Comparison of ENCODE assay signal across 22 cellular contexts in the genomic region with DNA sequence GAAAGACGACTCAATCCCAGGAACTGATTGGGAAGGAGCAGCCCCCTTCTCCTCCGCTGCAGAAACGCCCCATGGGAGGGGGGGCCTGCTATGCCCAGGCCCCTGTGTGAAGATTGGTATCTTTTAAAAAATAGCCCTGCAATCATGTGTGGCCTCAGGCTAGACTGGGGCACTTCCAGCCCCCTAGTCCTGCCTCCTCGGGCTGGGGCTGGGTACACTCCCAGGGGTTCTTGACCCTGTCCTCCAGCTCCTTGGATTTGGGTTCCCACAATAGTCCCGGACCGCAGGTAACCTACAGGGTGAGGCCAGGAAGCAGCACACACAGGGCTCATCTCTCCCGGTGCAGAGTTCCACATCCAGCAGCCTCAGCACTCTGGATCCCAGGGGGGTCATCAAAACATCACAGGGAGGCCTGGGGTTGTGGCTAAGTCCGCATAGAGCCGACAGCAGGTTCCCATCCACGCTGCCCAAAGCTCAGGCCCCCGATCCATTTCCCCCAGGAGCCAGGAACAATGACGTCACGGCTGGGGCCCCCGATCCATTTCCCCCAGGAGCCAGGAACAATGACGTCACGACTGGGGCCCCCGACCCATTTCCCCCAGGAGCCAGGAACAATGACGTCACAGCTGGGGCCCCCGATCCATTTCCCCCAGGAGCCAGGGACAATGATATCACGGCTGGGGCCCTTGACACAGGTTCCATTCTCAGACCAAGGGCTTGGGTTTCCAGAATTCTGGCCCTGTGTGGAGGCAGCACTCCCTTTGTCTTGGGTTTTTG.
DNase-seq lines count a peak whose midpoint lies in the region; ATAC-seq and TF ChIP-seq lines count a peak whose summit lies in the region.
"Had no signal": no experiment of that assay in that cellular context is flagged by ENCODE, and none has a peak within 500 bp of the region (broad histone marks: within the 10 kb centered on the region; RNA-seq: fewer than 3 reads in every experiment).

No MANE protein-coding gene starts in this region.

- no peaks in the 10 kb centered on the region for H4K20me1 ChIP-seq in hepatocyte (ENCODE audit: insufficient read depth, poor library complexity, severe bottlenecking)
- H4K20me1 ChIP-seq: BLaER1 had no signal

- H3K27ac Mint-ChIP-seq in nephron progenitor cell (no peak overlapping the region), progenitor cell of endocrine pancreas (no peak overlapping the region), T-helper 17 cell (no peak overlapping the region)
- H3K27ac Mint-ChIP-seq: CD4-positive, alpha-beta memory T cell; IgD-negative memory B cell had no signal

- H3K27ac ChIP-seq in AG04450 (ENCODE audit: low read depth, low read length) (peak overlapping the region; percentile 11), RWPE2 (ENCODE audit: poor library complexity, severe bottlenecking) (no peak overlapping the region), hepatocyte (peak overlapping the region; percentile 81), spleen (no peak overlapping the region)
- H3K27ac ChIP-seq: BLaER1, HL-60 had no signal

- 54% methylated on average over 16 of the region's 20 CpGs for WGBS in hepatocyte (ENCODE audit: low lambda C conversion rate, missing lambda C conversion rate)
- 48 to 72% (median 63%) methylated on average over 10 to 20 of the region's 20 CpGs for WGBS in spleen, 5 donors

- H3K27me3 Mint-ChIP-seq in nephron progenitor cell (ENCODE audit: low read depth, poor library complexity) (peaks cover 20% of the 10 kb centered on the region), progenitor cell of endocrine pancreas (peaks cover 14% of the 10 kb centered on the region), T-helper 17 cell (peaks cover 10% of the 10 kb centered on the region)
- H3K27me3 Mint-ChIP-seq: IgD-negative memory B cell had no signal

- H3K4me1 ChIP-seq in RWPE2 (ENCODE audit: insufficient read depth, poor library complexity, severe bottlenecking) (no peaks in the 10 kb centered on the region), hepatocyte (ENCODE audit: insufficient read depth) (peaks cover 18% of the 10 kb centered on the region), spleen (no peaks in the 10 kb centered on the region)

- POLR2A ChIA-PET in AG04450 (lab: Yijun Ruan, JAX) = interaction anchor here (0.5 kb wide), 1 partner anchor 10 kb away, joined by 3 read pairs; no protein-coding TSS in a partner anchor

- H3K9me3 Mint-ChIP-seq in nephron progenitor cell (peaks cover 25% of the 10 kb centered on the region), progenitor cell of endocrine pancreas (ENCODE audit: low read depth) (peaks cover 3% of the 10 kb centered on the region)
- H3K9me3 Mint-ChIP-seq: IgD-negative memory B cell had no signal

- no peaks in the 10 kb centered on the region for H3K9me2 ChIP-seq in hepatocyte (replicated peaks; ENCODE audit: insufficient read depth)

- H3K36me3 ChIP-seq in RWPE2 (ENCODE audit: low read depth) (no peaks in the 10 kb centered on the region), hepatocyte (replicated peaks; ENCODE audit: insufficient read depth, low read depth) (no peaks in the 10 kb centered on the region), spleen (no peaks in the 10 kb centered on the region)
- H3K36me3 ChIP-seq: BLaER1 had no signal

- no peak for TF ChIP-seq CTCF in AG04450 (IDR thresholded peaks at IDR 0.05; ENCODE audit: low read depth, low read length)
- no peak for TF ChIP-seq CTCF in RWPE2 (IDR thresholded peaks at IDR 0.05; ENCODE audit: poor library complexity, severe bottlenecking)
- no peak for TF ChIP-seq CTCF in hepatocyte (IDR thresholded peaks at IDR 0.05; ENCODE audit: poor library complexity)
- TF ChIP-seq CTCF in nephron progenitor cell (IDR thresholded peaks at IDR 0.05) = no peak
- TF ChIP-seq CTCF in progenitor cell of endocrine pancreas (IDR thresholded peaks at IDR 0.05; ENCODE audit: unreplicated experiment) = no peak
- TF ChIP-seq CTCF in spleen (IDR thresholded peaks at IDR 0.05 in 8 of 11, conservative IDR thresholded peaks at IDR 0.05 in 3 of 11) = no peak

- no peak for TF ChIP-seq POLR2A in spleen (IDR thresholded peaks at IDR 0.05)

- CTCF ChIA-PET in AG04450 (lab: Charles Lee) = no interaction called here

- no peak for DNase-seq in AG04450 (ENCODE audit: low read depth, low spot score)
- DNase-seq in RWPE2 (ENCODE audit: low spot score) = peak; percentile 25
- no peak for DNase-seq in hepatocyte (ENCODE audit: low spot score)
- peak; percentile 33 for DNase-seq in nephron progenitor cell
- no peak for DNase-seq in progenitor cell of endocrine pancreas (ENCODE audit: low spot score, unreplicated experiment)
- no peak for DNase-seq in T-helper 17 cell
- no peak for DNase-seq in spleen
- DNase-seq: CD4-positive, alpha-beta memory T cell; DMS153; EL; H7; MM.1S; NCI-H1092 treated with DMSO at 0.1 percent for 48 hours; NCI-H510A treated with DMSO at 0.1 percent for 48 hours; NCI-H774; SHP77 had no signal

- H3K27me3 ChIP-seq in AG04450 (ENCODE audit: control insufficient read depth, insufficient read depth, low read length) (peaks cover 3% of the 10 kb centered on the region), RWPE2 (ENCODE audit: insufficient read depth, poor library complexity, severe bottlenecking) (peaks cover 24% of the 10 kb centered on the region), hepatocyte (no peaks in the 10 kb centered on the region), spleen (replicated peaks in 1 of 7) (peaks cover 0 to 26% (median 4%) of the 10 kb centered on the region in 7 donors)
- H3K27me3 ChIP-seq: BLaER1 had no signal

- no peak for ATAC-seq in RWPE2 (ENCODE audit: low read depth)
- ATAC-seq in GM21515 (IDR thresholded peaks at IDR 0.05; ENCODE audit: unreplicated experiment) = no peak
- ATAC-seq in T-helper 17 cell = no peak
- ATAC-seq: GM12878, SK-N-SH treated with all-trans-retinoic acid at 6 μM for 48 hours had no signal

- intact Hi-C loops in spleen (cut with DNase I; ENCODE audit: low total_unique reads) = no loop called here

- H3K79me2 ChIP-seq in hepatocyte = no peaks in the 10 kb centered on the region

- H3K4me3 Mint-ChIP-seq in nephron progenitor cell (no peak overlapping the region), progenitor cell of endocrine pancreas (ENCODE audit: low read depth) (no peak overlapping the region), T-helper 17 cell (no peak overlapping the region)
- H3K4me3 Mint-ChIP-seq: CD4-positive, alpha-beta memory T cell; IgD-negative memory B cell had no signal

- H3K4me3 ChIP-seq in AG04450 (ENCODE audit: low read depth, low read length) = no peak overlapping the region
- H3K4me3 ChIP-seq in RWPE2 (ENCODE audit: severe bottlenecking) = no peak overlapping the region
- no peak overlapping the region for H3K4me3 ChIP-seq in hepatocyte
- H3K4me3 ChIP-seq in spleen = no peak overlapping the region
- H3K4me3 ChIP-seq: BLaER1, GM12878 had no signal

- H3K4me2 ChIP-seq in hepatocyte = peak overlapping the region; percentile 56
- H3K4me2 ChIP-seq: BLaER1 had no signal

- H3K36me3 Mint-ChIP-seq in nephron progenitor cell (ENCODE audit: low read depth) = no peaks in the 10 kb centered on the region
- no peaks in the 10 kb centered on the region for H3K36me3 Mint-ChIP-seq in progenitor cell of endocrine pancreas (ENCODE audit: insufficient read depth)
- H3K36me3 Mint-ChIP-seq in T-helper 17 cell (ENCODE audit: low read depth) = no peaks in the 10 kb centered on the region
- H3K36me3 Mint-ChIP-seq: CD4-positive, alpha-beta memory T cell; IgD-negative memory B cell had no signal

- H3K4me1 Mint-ChIP-seq in nephron progenitor cell = peaks cover 37% of the 10 kb centered on the region
- peaks cover 3% of the 10 kb centered on the region for H3K4me1 Mint-ChIP-seq in progenitor cell of endocrine pancreas (ENCODE audit: low read depth)
- H3K4me1 Mint-ChIP-seq in T-helper 17 cell = no peaks in the 10 kb centered on the region
- H3K4me1 Mint-ChIP-seq: CD4-positive, alpha-beta memory T cell; IgD-negative memory B cell had no signal

- H3K9me3 ChIP-seq in AG04450 (ENCODE audit: control insufficient read depth, insufficient read depth, low read length) = no peaks in the 10 kb centered on the region; the same call in 1 of the 2 replicates
- H3K9me3 ChIP-seq in RWPE2 (ENCODE audit: severe bottlenecking) = no peaks in the 10 kb centered on the region
- no peaks in the 10 kb centered on the region for H3K9me3 ChIP-seq in hepatocyte (ENCODE audit: low read depth)
- H3K9me3 ChIP-seq in T-helper 17 cell (ENCODE audit: control insufficient read depth, low read length, poor library complexity, severe bottlenecking) = no peaks in the 10 kb centered on the region
- no peaks in the 10 kb centered on the region for H3K9me3 ChIP-seq in spleen
- H3K9me3 ChIP-seq: BLaER1 had no signal

- no peak overlapping the region for H2AFZ ChIP-seq in hepatocyte

Comparison
In these comparisons a context has a peak if more than half of its experiments do, and no peak if none do; other contexts are left out.
1. DNase-seq: peak in RWPE2 (single experiment) and nephron progenitor cell (single experiment); none in AG04450 (single experiment), hepatocyte (single experiment), progenitor cell of endocrine pancreas (single experiment), T-helper 17 cell (0 of 3) and spleen (single experiment).
2. H3K27ac ChIP-seq: peak in AG04450 (single experiment) and hepatocyte (single experiment); none in RWPE2 (single experiment) and spleen (0 of 8).